Comparison of ENCODE assay signal across 1 cellular context in genomic region chr19:40716655-40717324, GRCh38.
TF ChIP-seq lines count a peak whose summit lies in the region.

Gene COQ8B (minus strand): TSS chr19:40716886. CDS start chr19:40714632, 2,254 bp downstream.
Gene ITPKC (plus strand): TSS chr19:40717112. CDS start chr19:40717136, 24 bp downstream.

TF ChIP-seq in HepG2, 621 proteins besides CTCF, POLR2A, EP300 and RAD21 (continued from another document and continues in another):
- TF ChIP-seq SNAPC5 (CRISPR knock-in tag; IDR thresholded peaks at IDR 0.05; ENCODE audit: borderline replicate concordance) (no peak), E2F5 (CRISPR knock-in tag; conservative IDR thresholded peaks at IDR 0.05) (no peak), ZKSCAN5 (CRISPR knock-in tag; IDR thresholded peaks at IDR 0.05) (no peak), SIX1 (CRISPR knock-in tag; IDR thresholded peaks at IDR 0.05; ENCODE audit: borderline replicate concordance) (no peak), ZNF577 (CRISPR knock-in tag; IDR thresholded peaks at IDR 0.05; ENCODE audit: borderline replicate concordance, low read depth) (no peak), NFATC3 (CRISPR knock-in tag; IDR thresholded peaks at IDR 0.05) (no peak), RXRA (CRISPR knock-in tag; IDR thresholded peaks at IDR 0.05) (no peak; the same call in 1 of the 2 replicates), ZMYM4 (CRISPR knock-in tag; IDR thresholded peaks at IDR 0.05) (no peak; the same call in 1 of the 2 replicates), THAP11 (CRISPR knock-in tag; IDR thresholded peaks at IDR 0.05) (peak; percentile 88), ZNF530 (CRISPR knock-in tag; IDR thresholded peaks at IDR 0.05; ENCODE audit: low read depth) (no peak), HNRNPLL (IDR thresholded peaks at IDR 0.05; ENCODE audit: low read depth, low read length, poor library complexity, severe bottlenecking) (peak; percentile 56), TRIM22 (IDR thresholded peaks at IDR 0.05) (no peak), JDP2 (CRISPR knock-in tag; IDR thresholded peaks at IDR 0.05; ENCODE audit: borderline replicate concordance) (no peak), ZBTB43 (CRISPR knock-in tag; conservative IDR thresholded peaks at IDR 0.05) (no peak), ZNF878 (CRISPR knock-in tag; IDR thresholded peaks at IDR 0.05) (no peak), NR2F6 (IDR thresholded peaks at IDR 0.05) (no peak), NR2F6 (CRISPR knock-in tag; IDR thresholded peaks at IDR 0.05) (no peak), MZF1 (CRISPR knock-in tag; IDR thresholded peaks at IDR 0.05; ENCODE audit: borderline replicate concordance) (no peak), ZNF704 (CRISPR knock-in tag; IDR thresholded peaks at IDR 0.05; ENCODE audit: borderline replicate concordance) (no peak), TAF1 (CRISPR knock-in tag; IDR thresholded peaks at IDR 0.05) (peak; percentile 40; the same call in 1 of the 2 replicates), ZNF232 (CRISPR knock-in tag; IDR thresholded peaks at IDR 0.05; ENCODE audit: borderline replicate concordance) (no peak; the same call in 1 of the 2 replicates), AHR (CRISPR knock-in tag; IDR thresholded peaks at IDR 0.05) (no peak), PLRG1 (conservative IDR thresholded peaks at IDR 0.05) (no peak), CEBPG (CRISPR knock-in tag; IDR thresholded peaks at IDR 0.05) (no peak), CCDC6 (CRISPR knock-in tag; IDR thresholded peaks at IDR 0.05) (0 out of 2 replicates have a peak, but pooled peaks have one; percentile 40), ZBTB40 (IDR thresholded peaks at IDR 0.05) (no peak), ZBTB40 (CRISPR knock-in tag; IDR thresholded peaks at IDR 0.05) (no peak), CREM (IDR thresholded peaks at IDR 0.05) (peak; percentile 87), CREM (CRISPR knock-in tag; IDR thresholded peaks at IDR 0.05) (peak; percentile 43; the same call in 1 of the 2 replicates), RFX5 (IDR thresholded peaks at IDR 0.05; ENCODE audit: low read depth, low read length) (no peak), ZNF253 (CRISPR knock-in tag; IDR thresholded peaks at IDR 0.05; ENCODE audit: borderline replicate concordance) (no peak), TBX3 (IDR thresholded peaks at IDR 0.05; ENCODE audit: borderline replicate concordance) (no peak), ZC3H4 (CRISPR knock-in tag; IDR thresholded peaks at IDR 0.05; ENCODE audit: borderline replicate concordance) (no peak), RARG (CRISPR knock-in tag; IDR thresholded peaks at IDR 0.05; ENCODE audit: low read depth) (no peak), TFDP1 (CRISPR knock-in tag; IDR thresholded peaks at IDR 0.05; ENCODE audit: borderline replicate concordance) (peak; percentile 11; the same call in 1 of the 2 replicates), ADNP (CRISPR knock-in tag; IDR thresholded peaks at IDR 0.05) (no peak; the same call in 1 of the 2 replicates), ZMYM2 (CRISPR knock-in tag; IDR thresholded peaks at IDR 0.05) (peak; percentile 14; the same call in 1 of the 2 replicates), MYNN (CRISPR knock-in tag; IDR thresholded peaks at IDR 0.05; ENCODE audit: low read depth) (no peak), ELK4 (CRISPR knock-in tag; IDR thresholded peaks at IDR 0.05; ENCODE audit: borderline replicate concordance) (no peak), TBP (CRISPR knock-in tag; IDR thresholded peaks at IDR 0.05) (no peak), HHEX (CRISPR knock-in tag; IDR thresholded peaks at IDR 0.05) (no peak), NFE2L2 (IDR thresholded peaks at IDR 0.05; ENCODE audit: low read length) (no peak), SALL1 (CRISPR knock-in tag; IDR thresholded peaks at IDR 0.05) (peak; percentile 62), GMEB2 (CRISPR knock-in tag; IDR thresholded peaks at IDR 0.05; ENCODE audit: low read depth) (no peak), TGIF2 (CRISPR knock-in tag; IDR thresholded peaks at IDR 0.05) (no peak), ZNF556 (CRISPR knock-in tag; IDR thresholded peaks at IDR 0.05; ENCODE audit: borderline replicate concordance) (no peak), NFYB (CRISPR knock-in tag; IDR thresholded peaks at IDR 0.05) (0 out of 2 replicates have a peak, but pooled peaks have one; percentile 23), IRX3 (CRISPR knock-in tag; IDR thresholded peaks at IDR 0.05; ENCODE audit: borderline replicate concordance, low read depth) (no peak), SALL2 (CRISPR knock-in tag; IDR thresholded peaks at IDR 0.05) (peak; percentile 71; the same call in 1 of the 2 replicates), ZFP36L1 (CRISPR knock-in tag; IDR thresholded peaks at IDR 0.05) (no peak), ZFP62 (CRISPR knock-in tag; IDR thresholded peaks at IDR 0.05) (no peak), MTF1 (CRISPR knock-in tag; IDR thresholded peaks at IDR 0.05) (no peak)
